ENCODE assay signal across 20 cellular contexts in genomic region chr16:12678983-12679382, GRCh38.
A peak's percentile ranks its signal among the peaks of the same experiment; 100 is the strongest.
DNase-seq lines count a peak whose midpoint lies in the region; FAIRE-seq and TF ChIP-seq lines count a peak whose summit lies in the region.
"Had no signal": no experiment of that assay in that cellular context is flagged by ENCODE, and none has a peak within 500 bp of the region (broad histone marks: within the 10 kb centered on the region; RNA-seq: fewer than 3 reads in every experiment).

No MANE protein-coding gene starts in this region.

- no peak overlapping the region for H3K4me2 ChIP-seq in astrocyte (ENCODE audit: low read length)
- no peak overlapping the region for H3K4me2 ChIP-seq in H9 (ENCODE audit: insufficient read depth, insufficient read length, low read length)
- H3K4me2 ChIP-seq: BLaER1, GM23338 had no signal

- no peak overlapping the region for H2AK5ac ChIP-seq in H9 (ENCODE audit: insufficient read length, low read length)

- no peak overlapping the region for H2BK120ac ChIP-seq in H9 (ENCODE audit: low read depth, low read length, poor library complexity, severe bottlenecking)

- no peaks in the 10 kb centered on the region for H4K20me1 ChIP-seq in astrocyte (ENCODE audit: insufficient read depth, low read length)
- no peaks in the 10 kb centered on the region for H4K20me1 ChIP-seq in H9 (ENCODE audit: control insufficient read depth, insufficient read depth, insufficient read length)
- H4K20me1 ChIP-seq: BLaER1 had no signal

- H2AFZ ChIP-seq in astrocyte (ENCODE audit: low read depth, low read length) (no peak overlapping the region), H9 (ENCODE audit: low read length) (no peak overlapping the region)
- H2AFZ ChIP-seq: GM23338 had no signal

- H3K27ac Mint-ChIP-seq in astrocyte (ENCODE audit: unreplicated experiment) (no peak overlapping the region), mesothelial cell of epicardium (peak overlapping the region; percentile 49), H9 (peak overlapping the region in 1 of 3 experiments; percentile 84; a peak in 1 of 7 replicates)
- H3K27ac Mint-ChIP-seq: B cell; CD4-positive, CD25-positive, alpha-beta regulatory T cell; CD8-positive, alpha-beta T cell; GM23338 had no signal

- H3K23me2 ChIP-seq in H9 (ENCODE audit: insufficient read length, low read depth, low read length, poor library complexity, severe bottlenecking), result no peaks in the 10 kb centered on the region

- H3T11ph ChIP-seq in H9 (ENCODE audit: low read length), result no peak overlapping the region

- no peak overlapping the region for H3K56ac ChIP-seq in H9 (ENCODE audit: insufficient read length, low read depth, low read length)

- H4K5ac ChIP-seq in H9 (ENCODE audit: insufficient read length, low read depth, low read length), result no peak overlapping the region

- peaks cover 21% of the 10 kb centered on the region for H3K4me1 ChIP-seq in HUES64 (ENCODE audit: insufficient read depth, low read length)
- peaks cover 33% of the 10 kb centered on the region for H3K4me1 ChIP-seq in astrocyte (ENCODE audit: insufficient read depth, low read length)
- H3K4me1 ChIP-seq in H9 (ENCODE audit: insufficient read depth, low read length), result no peaks in the 10 kb centered on the region
- H3K4me1 ChIP-seq: HAP-1 had no signal

- H2BK12ac ChIP-seq in H9 (ENCODE audit: insufficient read length, low read depth, low read length), result no peak overlapping the region

- H3K9me3 Mint-ChIP-seq in astrocyte (ENCODE audit: unreplicated experiment) (peaks cover 5% of the 10 kb centered on the region), mesothelial cell of epicardium (peaks cover 24% of the 10 kb centered on the region), H9 (peaks cover 5 to 11% of the 10 kb centered on the region in 2 experiments)
- H3K9me3 Mint-ChIP-seq: HFFc6 had no signal

- H3K27me3 Mint-ChIP-seq in astrocyte (ENCODE audit: low read depth, unreplicated experiment), result no peaks in the 10 kb centered on the region
- H3K27me3 Mint-ChIP-seq in mesothelial cell of epicardium (ENCODE audit: low read depth), result no peaks in the 10 kb centered on the region
- no peaks in the 10 kb centered on the region for H3K27me3 Mint-ChIP-seq in H9 (ENCODE audit: low read depth)
- H3K27me3 Mint-ChIP-seq: B cell; CD4-positive, CD25-positive, alpha-beta regulatory T cell had no signal

- H2BK5ac ChIP-seq in H9 (ENCODE audit: insufficient read length, low read length), result no peak overlapping the region

- TF ChIP-seq CTCF in astrocyte (IDR thresholded peaks at IDR 0.05; ENCODE audit: insufficient read depth, low read depth, low read length) (no peak), mesothelial cell of epicardium (IDR thresholded peaks at IDR 0.05; ENCODE audit: unreplicated experiment) (no peak), H9 (conservative IDR thresholded peaks at IDR 0.05) (no peak)

- no peak overlapping the region for H2BK20ac ChIP-seq in H9 (ENCODE audit: low read depth, low read length, poor library complexity, severe bottlenecking)

- H3K4me3 ChIP-seq in HUES64 (ENCODE audit: low read length) (no peak overlapping the region), astrocyte (ENCODE audit: insufficient read depth, low read depth, low read length) (no peak overlapping the region)
- H3K4me3 ChIP-seq: BLaER1, GM23338, HAP-1 had no signal

- WGBS in HUES64, result 33% methylated on average over 1 of the region's 3 CpGs
- no CpG with 5 or more reads among the region's 3 CpGs for WGBS in H9 (ENCODE audit: extremely low coverage, insufficient read length, low lambda C conversion rate)

- no peaks in the 10 kb centered on the region for H3K27me3 ChIP-seq in HUES64 (ENCODE audit: insufficient read depth, low read length)
- no peaks in the 10 kb centered on the region for H3K27me3 ChIP-seq in astrocyte (ENCODE audit: insufficient read depth, low read length)
- H3K27me3 ChIP-seq in H9 (ENCODE audit: insufficient read depth, low read length), result no peaks in the 10 kb centered on the region
- H3K27me3 ChIP-seq: BLaER1 had no signal

- no peak overlapping the region for H3K4ac ChIP-seq in H9 (ENCODE audit: low read depth, low read length)

- H3K79me2 ChIP-seq in astrocyte (ENCODE audit: insufficient read depth, low read length) (no peaks in the 10 kb centered on the region), H9 (ENCODE audit: insufficient read depth, low read length) (no peaks in the 10 kb centered on the region)

- H3K4me3 Mint-ChIP-seq in astrocyte (ENCODE audit: unreplicated experiment) (no peak overlapping the region), mesothelial cell of epicardium (no peak overlapping the region), H9 (no peak overlapping the region)
- H3K4me3 Mint-ChIP-seq: B cell; CD4-positive, CD25-positive, alpha-beta regulatory T cell; CD8-positive, alpha-beta T cell; GM23338 had no signal

- H3K79me1 ChIP-seq in H9 (ENCODE audit: insufficient read depth, low read depth, low read length, poor library complexity, severe bottlenecking), result no peaks in the 10 kb centered on the region

- no peak overlapping the region for H2BK15ac ChIP-seq in H9 (ENCODE audit: low read depth, low read length)

- peak overlapping the region; percentile 83; the same call in 1 of the 2 replicates for H3K27ac ChIP-seq in HUES64 (ENCODE audit: low read depth, low read length)
- peak overlapping the region; percentile 2 for H3K27ac ChIP-seq in astrocyte (ENCODE audit: low read depth, low read length)
- H3K27ac ChIP-seq in H9 (ENCODE audit: insufficient read length, low read depth, low read length), result no peak overlapping the region
- H3K27ac ChIP-seq: BLaER1, C4-2B had no signal

- H3K14ac ChIP-seq in H9 (ENCODE audit: insufficient read depth, low read length), result no peak overlapping the region

- H4K91ac ChIP-seq in H9 (ENCODE audit: insufficient read length, low read depth, low read length), result no peak overlapping the region

- H3K9me3 ChIP-seq in HUES64 (ENCODE audit: insufficient read depth, low read depth, low read length) (no peaks in the 10 kb centered on the region; the same call in 1 of the 2 replicates), astrocyte (ENCODE audit: insufficient read depth, low read depth, low read length) (no peaks in the 10 kb centered on the region), H9 (ENCODE audit: control insufficient read depth, low read depth, low read length) (no peaks in the 10 kb centered on the region)
- H3K9me3 ChIP-seq: BLaER1, HAP-1 had no signal

- H3K36me3 Mint-ChIP-seq in astrocyte (ENCODE audit: low read depth, unreplicated experiment), result peaks cover 3% of the 10 kb centered on the region
- H3K36me3 Mint-ChIP-seq in mesothelial cell of epicardium, result peaks cover 11% of the 10 kb centered on the region
- peaks cover 0 to 18% (median 4%) of the 10 kb centered on the region in 3 experiments; a peak in 4 of 7 replicates for H3K36me3 Mint-ChIP-seq in H9 (ENCODE audit: insufficient read depth in 1 of 3, low read depth in 3 of 3)
- H3K36me3 Mint-ChIP-seq: CD8-positive, alpha-beta T cell had no signal

- no peak for FAIRE-seq in astrocyte (lab: Jason Lieb, UNC)
- peak; percentile 92 for FAIRE-seq in endometrium (lab: Jason Lieb, UNC)
- FAIRE-seq: GM12891, GM18507 had no signal

- H3K4me1 Mint-ChIP-seq in astrocyte (ENCODE audit: low read depth, unreplicated experiment), result peaks cover 34% of the 10 kb centered on the region
- H3K4me1 Mint-ChIP-seq in mesothelial cell of epicardium, result peaks cover 13% of the 10 kb centered on the region
- H3K4me1 Mint-ChIP-seq in H9, result peaks cover 47 to 50% of the 10 kb centered on the region in 2 experiments

- H3K36me3 ChIP-seq in HUES64 (ENCODE audit: insufficient read depth, low read length) (no peaks in the 10 kb centered on the region), astrocyte (ENCODE audit: insufficient read depth, low read length) (no peaks in the 10 kb centered on the region)
- H3K36me3 ChIP-seq: HAP-1 had no signal

- no peak for DNase-seq in astrocyte (ENCODE audit: low read depth)
- no peak for DNase-seq in mesothelial cell of epicardium (ENCODE audit: low spot score in 2 of 2, unreplicated experiment in 2 of 2)
- no peak for DNase-seq in NCI-H1048 (lab: John Stamatoyannopoulos, UW)
- no peak for DNase-seq in H9
- DNase-seq in DMS79 (lab: John Stamatoyannopoulos, UW), result no peak
- DNase-seq: Caco-2; CD4-positive, CD25-positive, alpha-beta regulatory T cell; CD8-positive, alpha-beta T cell; DMS153; GF-D8 had no signal

- H3K18ac ChIP-seq in H9 (ENCODE audit: insufficient read length, low read depth, low read length), result no peak overlapping the region

- H3K9ac ChIP-seq in HUES64 (ENCODE audit: low read depth, low read length) (no peak overlapping the region), astrocyte (ENCODE audit: low read length) (no peak overlapping the region), H9 (ENCODE audit: extremely low read depth, insufficient read length, low read length) (no peak overlapping the region)
- H3K9ac ChIP-seq: BLaER1 had no signal

- no peak overlapping the region for H4K8ac ChIP-seq in H9 (replicated peaks; ENCODE audit: insufficient read length, low read depth, low read length)

- no peak overlapping the region for H3K23ac ChIP-seq in H9 (ENCODE audit: insufficient read length, low read depth, low read length)
